In genomic region chr4:25913056-25913850, GRCh38 we compare ENCODE assay signal across 8 cellular contexts. TPM values are rescaled to one million over a fixed set of nuclear protein-coding genes. Genes with fewer than 3 reads are reported as not detected.
A peak's percentile ranks its signal among the peaks of the same experiment; 100 is the strongest.
DNase-seq lines count a peak whose midpoint lies in the region; ATAC-seq, FAIRE-seq and TF ChIP-seq lines count a peak whose summit lies in the region.

No MANE protein-coding gene starts in this region.

- DNase-seq in A549 (ENCODE audit: low read depth in 1 of 2, low spot score in 1 of 2) (no peak), T follicular helper cell (ENCODE audit: low read depth) (peak; percentile 6), mammary epithelial cell (no peak), left colon (peak; percentile 74), erythroblast (lab: John Stamatoyannopoulos, UW) (no peak)
- peak; percentile 4 to 14 for DNase-seq in stimulated activated CD8-positive, alpha-beta memory T cell treated with anti-CD3 and anti-CD28 coated beads, Interleukin-2, amount 100 ng/mL, for 48 hours (ENCODE audit: low read depth in 2 of 2)

- no peak for TF ChIP-seq EP300 in A549 (IDR thresholded peaks at IDR 0.05)

- H4K20me1 ChIP-seq in mammary epithelial cell (ENCODE audit: insufficient read depth, low read length), result no peaks in the 10 kb centered on the region

- dilution Hi-C loops in mammary epithelial cell (cut with HindIII; ENCODE audit: low sequenced_read_pairs), result no loop called here

- peak overlapping the region; percentile 26 for H3K9ac ChIP-seq in mammary epithelial cell (ENCODE audit: insufficient read depth, low read length)

- H3K9me3 ChIP-seq in A549, result no peaks in the 10 kb centered on the region; the same call in 2 of the 3 replicates
- H3K9me3 ChIP-seq in mammary epithelial cell (replicated peaks; ENCODE audit: insufficient read depth, low read length), result no peaks in the 10 kb centered on the region

- no peak for FAIRE-seq in A549 (lab: Jason Lieb, UNC)

- POLR2A ChIA-PET in A549 (lab: Yijun Ruan, JAX), result interaction anchor here (0.5 to 1.4 kb wide), 2 partner anchors 112 to 177 kb away, joined by 3 read pairs; no protein-coding TSS in a partner anchor

- H3K4me3 ChIP-seq in A549 (peak overlapping the region; percentile 59), mammary epithelial cell (replicated peaks in 1 of 3; ENCODE audit: insufficient read depth in 1 of 3, low read depth in 2 of 3, low read length in 3 of 3) (peak overlapping the region; percentile 56 to 84 (median 61))

- H3K4me2 ChIP-seq in A549 (peak overlapping the region; percentile 91), mammary epithelial cell (ENCODE audit: insufficient read depth, low read depth, low read length) (peak overlapping the region; percentile 89)

- TF ChIP-seq RAD21 in A549 (conservative IDR thresholded peaks at IDR 0.05 in 1 of 2, IDR thresholded peaks at IDR 0.05 in 1 of 2), result no peak

- peak overlapping the region; percentile 92 for H2AFZ ChIP-seq in mammary epithelial cell (ENCODE audit: low read depth, low read length)

- peaks cover 7% of the 10 kb centered on the region for H3K79me2 ChIP-seq in mammary epithelial cell (ENCODE audit: insufficient read depth, low read length)

- CTCF ChIA-PET in A549 (lab: Yijun Ruan, JAX), result interaction anchor here (0.7 to 1.9 kb wide), 3 partner anchors 48 to 498 kb away, joined by 3 to 4 read pairs (median 3); no protein-coding TSS in a partner anchor
- CTCF ChIA-PET in mammary epithelial cell (lab: Charles Lee; ENCODE audit: low non-redundant PET), result no interaction called here

- no peak for TF ChIP-seq CTCF in A549 (IDR thresholded peaks at IDR 0.05)
- TF ChIP-seq CTCF in mammary epithelial cell (conservative IDR thresholded peaks at IDR 0.05 in 1 of 2, IDR thresholded peaks at IDR 0.05 in 1 of 2; ENCODE audit: extremely low read depth in 1 of 2, insufficient read depth in 1 of 2, low read depth in 1 of 2, low read length in 2 of 2), result no peak

- in situ Hi-C loops in mammary epithelial cell (cut with MboI; ENCODE audit: low sequenced_read_pairs in 2 of 2), result loop anchor here in 1 of 2 donors (25.0 kb wide), 1 partner anchor 476 kb away; no protein-coding TSS in a partner anchor

- no peaks in the 10 kb centered on the region for H3K27me3 ChIP-seq in mammary epithelial cell (ENCODE audit: insufficient read depth, low read length)

- TSS peak; percentile 54 for BruUV-seq in mammary epithelial cell (replicated peaks; lab: Mats Ljungman, UMichigan)

- no peak for TF ChIP-seq POLR2A in A549 (IDR thresholded peaks at IDR 0.05; ENCODE audit: low read length)
- no peak for TF ChIP-seq POLR2A in erythroblast (IDR thresholded peaks at IDR 0.05; ENCODE audit: low read length)

- WGBS in A549 (ENCODE audit: missing lambda C conversion rate), result 34% methylated on average over 18 of the region's 26 CpGs
- 11% methylated on average over 23 of the region's 26 CpGs for WGBS in mammary epithelial cell (ENCODE audit: low coverage, missing lambda C conversion rate)

- H3K36me3 ChIP-seq in mammary epithelial cell (ENCODE audit: insufficient read depth, low read length), result no peaks in the 10 kb centered on the region

- ATAC-seq in A549 (peak; percentile 5 to 10; a peak in 4 of 6 replicates), GM18511 (IDR thresholded peaks at IDR 0.05; ENCODE audit: unreplicated experiment) (peak; percentile 49), HG03025 (IDR thresholded peaks at IDR 0.05; ENCODE audit: low FRiP score, unreplicated experiment) (peak; percentile 31), left colon (peak; percentile 50)

- peak overlapping the region; percentile 71 to 92 for H3K27ac ChIP-seq in A549
- no peak overlapping the region for H3K27ac ChIP-seq in mammary epithelial cell (ENCODE audit: insufficient read depth, low read depth, low read length)

- H3K4me1 ChIP-seq in A549 (peaks cover 15% of the 10 kb centered on the region; the same call in 2 of the 3 replicates), mammary epithelial cell (ENCODE audit: insufficient read depth, low read length) (peaks cover 9% of the 10 kb centered on the region)

- intact Hi-C loops in mammary epithelial cell (cut with micrococcal nuclease) (loop anchor here (10.0 kb wide), 1 partner anchor 468 kb away; no protein-coding TSS in a partner anchor), left colon (cut with DNase I, micrococcal nuclease) (no loop called here)

TF ChIP-seq in A549, 52 proteins besides CTCF, POLR2A, EP300 and RAD21:
- TF ChIP-seq CEBPB (IDR thresholded peaks at IDR 0.05), result no peak
- no peak for TF ChIP-seq ZNF302 (CRISPR knock-in tag; IDR thresholded peaks at IDR 0.05)
- no peak for TF ChIP-seq RNF2 (IDR thresholded peaks at IDR 0.05; ENCODE audit: borderline replicate concordance, low read depth)
- TF ChIP-seq PHF8 (IDR thresholded peaks at IDR 0.05; ENCODE audit: borderline replicate concordance, low read depth), result no peak
- TF ChIP-seq, protein P1, sequence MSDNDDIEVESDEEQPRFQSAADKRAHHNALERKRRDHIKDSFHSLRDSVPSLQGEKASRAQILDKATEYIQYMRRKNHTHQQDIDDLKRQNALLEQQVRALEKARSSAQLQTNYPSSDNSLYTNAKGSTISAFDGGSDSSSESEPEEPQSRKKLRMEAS (IDR thresholded peaks at IDR 0.05), result no peak
- no peak for TF ChIP-seq RCOR1 (IDR thresholded peaks at IDR 0.05; ENCODE audit: low read depth, low read length)
- no peak for TF ChIP-seq CBX8 (IDR thresholded peaks at IDR 0.05)
- TF ChIP-seq, protein P2, sequence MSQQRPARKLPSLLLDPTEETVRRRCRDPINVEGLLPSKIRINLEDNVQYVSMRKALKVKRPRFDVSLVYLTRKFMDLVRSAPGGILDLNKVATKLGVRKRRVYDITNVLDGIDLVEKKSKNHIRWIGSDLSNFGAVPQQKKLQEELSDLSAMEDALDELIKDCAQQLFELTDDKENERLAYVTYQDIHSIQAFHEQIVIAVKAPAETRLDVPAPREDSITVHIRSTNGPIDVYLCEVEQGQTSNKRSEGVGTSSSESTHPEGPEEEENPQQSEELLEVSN (IDR thresholded peaks at IDR 0.05; ENCODE audit: borderline replicate concordance, low read depth), result no peak
- TF ChIP-seq NFE2L2 (conservative IDR thresholded peaks at IDR 0.05; ENCODE audit: low read length), result no peak
- TF ChIP-seq POLR2AphosphoS2 (conservative IDR thresholded peaks at IDR 0.05; ENCODE audit: low read length), result no peak
- TF ChIP-seq TFCP2L1 (CRISPR knock-in tag; IDR thresholded peaks at IDR 0.05), result no peak
- TF ChIP-seq HOXB5 (CRISPR knock-in tag; IDR thresholded peaks at IDR 0.05), result no peak
- TF ChIP-seq JUNB (IDR thresholded peaks at IDR 0.05), result no peak
- no peak for TF ChIP-seq SMC3 (IDR thresholded peaks at IDR 0.05)
- no peak for TF ChIP-seq FOSB (CRISPR knock-in tag; IDR thresholded peaks at IDR 0.05)
- TF ChIP-seq RARB (CRISPR knock-in tag; IDR thresholded peaks at IDR 0.05), result no peak

RNA-seq across cellular contexts. Expression of gene SMIM20, which starts 0.8 kb away (rescaled TPM):
- polyA plus RNA-seq in A549 (2011; rRNA removed), result 37.3 and 50.5 TPM in 2 replicates
- polyA plus RNA-seq in A549 (2012; cell fraction: cytosol; rRNA removed), result 20.8 and 20.9 TPM in 2 replicates
- 4.7 and 5.6 TPM in 2 replicates for polyA plus RNA-seq in A549 (2012; cell fraction: nucleus; rRNA removed)
- 32.2 to 35.8 TPM (median 32.9 TPM) in 3 replicates for polyA plus RNA-seq in A549 (2017; fragmentation: RNase III; extraction: RNeasy Plus Mini Kit Qiagen cat#74134 plus additional on column Dnase treatment)
- 2.7 TPM in 2 replicates for polyA minus RNA-seq in A549 (2011; rRNA and poly(A)+ RNA removed)
- 10 to 100 TPM; 17.3 to 19.7 TPM for total RNA-seq in mammary epithelial cell
- polyA plus RNA-seq in mammary epithelial cell, result 12.8 TPM
- not detected for polyA minus RNA-seq in mammary epithelial cell
- total RNA-seq in left colon, result 10 to 100 TPM; 31.6 to 31.8 TPM

RNA-seq across cellular contexts. Expression of gene SEL1L3, which starts 50.5 kb away (rescaled TPM):
- polyA plus RNA-seq in A549 (2011; rRNA removed), result 27.0 and 57.4 TPM in 2 replicates
- polyA plus RNA-seq in A549 (2012; cell fraction: cytosol; rRNA removed), result 5.0 and 8.5 TPM in 2 replicates
- polyA plus RNA-seq in A549 (2012; cell fraction: nucleus; rRNA removed), result 5.9 and 6.6 TPM in 2 replicates
- 24.5 to 26.1 TPM (median 25.1 TPM) in 3 replicates for polyA plus RNA-seq in A549 (2017; fragmentation: RNase III; extraction: RNeasy Plus Mini Kit Qiagen cat#74134 plus additional on column Dnase treatment)
- 27.6 and 42.3 TPM in 2 replicates for polyA minus RNA-seq in A549 (2011; rRNA and poly(A)+ RNA removed)
- 100 to 1,000 TPM in 1 of 2 donors, 10 to 100 TPM in 1; 25.0 to 101 TPM for total RNA-seq in mammary epithelial cell
- 12.4 TPM for polyA plus RNA-seq in mammary epithelial cell
- polyA minus RNA-seq in mammary epithelial cell, result 28.7 TPM
- 100 to 1,000 TPM; 106 to 110 TPM for total RNA-seq in left colon

Comparison
In these comparisons a context has a peak if more than half of its experiments do, and no peak if none do; other contexts are left out.
1. DNase-seq: peak in T follicular helper cell (single experiment), left colon (2 of 2) and stimulated activated CD8-positive, alpha-beta memory T cell treated with anti-CD3 and anti-CD28 coated beads, Interleukin-2, amount 100 ng/mL, for 48 hours (2 of 2); none in A549 (0 of 2), mammary epithelial cell (single experiment) and erythroblast (0 of 2).
2. Peak in every context shown above with its lines, with median percentiles within 50 percentile points of each other: ATAC-seq.